8 cellular contexts compared by ENCODE assay signal in the genomic region with DNA sequence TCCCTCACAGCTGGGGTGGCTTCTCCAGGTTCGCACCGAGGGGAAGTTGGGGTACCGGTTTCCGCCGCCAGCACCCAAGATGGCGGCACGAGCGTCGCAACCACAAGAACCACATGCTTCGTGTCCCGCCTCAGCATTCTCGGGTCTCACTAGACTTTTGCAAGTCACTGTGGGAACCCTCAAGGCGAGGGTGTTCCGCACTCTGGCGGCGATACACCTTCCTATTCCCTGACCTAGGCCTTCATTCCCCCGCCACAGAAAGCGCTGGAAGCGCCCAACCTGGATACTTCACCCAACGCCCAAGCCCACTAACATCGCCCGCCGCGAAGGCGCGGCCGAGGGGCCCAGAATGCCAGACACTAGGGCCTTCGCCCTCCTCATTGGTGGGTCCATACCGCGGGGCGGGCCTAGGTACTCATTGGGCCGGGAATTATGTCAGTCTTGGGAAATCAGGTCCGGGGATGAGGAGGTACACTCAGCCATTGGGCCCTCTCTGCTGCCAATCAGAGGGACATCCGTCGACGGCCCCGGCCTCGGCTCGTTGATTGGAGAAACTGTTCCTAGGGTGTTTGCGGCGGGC. TPM values are rescaled to one million over a fixed set of nuclear protein-coding genes. Genes with fewer than 3 reads are reported as not detected.
DNase-seq lines count a peak whose midpoint lies in the region; ATAC-seq and TF ChIP-seq lines count a peak whose summit lies in the region.

No MANE protein-coding gene starts in this region.

- intact Hi-C loops in PC-9 (cut with micrococcal nuclease; ENCODE audit: unreplicated experiment) = loop anchor here (1.0 to 5.0 kb wide), 2 partner anchors 22 to 54 kb away; a partner anchor contains a TSS

- peaks cover 55% of the 10 kb centered on the region for H3K79me2 ChIP-seq in PC-9 (ENCODE audit: low read depth)

- CTCF ChIA-PET in PC-9 (lab: Charles Lee) = interaction anchor here (0.6 kb wide), 1 partner anchor 66 kb away, joined by 9 read pairs; no protein-coding TSS in a partner anchor

- POLR2A ChIA-PET in PC-9 (lab: Charles Lee; ENCODE audit: unreplicated experiment) = interaction anchor here (0.6 kb wide), 1 partner anchor 90 kb away, joined by 4 read pairs; a partner anchor contains a TSS

- H3K4me3 Mint-ChIP-seq in activated T-cell treated with anti-CD3 and anti-CD28 coated beads, Interleukin-2, amount 50 U/mL, for 4 hours = peak overlapping the region; percentile 92

- peaks cover 9% of the 10 kb centered on the region; the same call in 1 of the 2 replicates for H3K36me3 ChIP-seq in PC-9 (ENCODE audit: low read depth)
- H3K36me3 ChIP-seq in esophagus (ENCODE audit: control insufficient read depth in 2 of 2, insufficient read depth in 2 of 2, low read length in 1 of 2) = peaks cover 0 to 4% of the 10 kb centered on the region in 2 donors
- H3K36me3 ChIP-seq in mucosa of stomach (ENCODE audit: control insufficient read depth, insufficient read depth, low read length) = no peaks in the 10 kb centered on the region

- H3K36me3 Mint-ChIP-seq in activated T-cell treated with anti-CD3 and anti-CD28 coated beads, Interleukin-2, amount 50 U/mL, for 4 hours (ENCODE audit: insufficient read depth) = peaks cover 18% of the 10 kb centered on the region

- ATAC-seq in GM21723 (IDR thresholded peaks at IDR 0.05; ENCODE audit: unreplicated experiment) = peak; percentile 90
- peak; percentile 96 to 97 for ATAC-seq in activated T-cell treated with anti-CD3 and anti-CD28 coated beads, Interleukin-2, amount 50 U/mL, for 4 hours

- peak overlapping the region; percentile 72 for H2AFZ ChIP-seq in PC-9

- H3K27me3 ChIP-seq in PC-9 (ENCODE audit: insufficient read depth, low read depth) (no peaks in the 10 kb centered on the region), esophagus (ENCODE audit: control insufficient read depth in 1 of 2, insufficient read depth in 2 of 2, low read length in 2 of 2) (no peaks in the 10 kb centered on the region), mucosa of stomach (ENCODE audit: control insufficient read depth, insufficient read depth, low read length) (no peaks in the 10 kb centered on the region)

- DNase-seq in DMS53 treated with DMSO at 0.1 percent for 48 hours (lab: John Stamatoyannopoulos, UW; ENCODE audit: unreplicated experiment) = peak; percentile 99
- DNase-seq in KBM-7 = peak; percentile 99
- peak; percentile 96 to 99 for DNase-seq in PC-9
- DNase-seq in activated T-cell treated with anti-CD3 and anti-CD28 coated beads, Interleukin-2, amount 50 U/mL, for 4 hours = peak; percentile 95
- DNase-seq in stimulated activated CD8-positive, alpha-beta memory T cell treated with anti-CD3 and anti-CD28 coated beads, Interleukin-4, amount 100 ng/mL, for 48 hours = peak; percentile 98

- H3F3A ChIP-seq in PC-9 (ENCODE audit: insufficient read depth, low read depth) = peaks cover 18% of the 10 kb centered on the region

- H3K27me3 Mint-ChIP-seq in activated T-cell treated with anti-CD3 and anti-CD28 coated beads, Interleukin-2, amount 50 U/mL, for 4 hours (ENCODE audit: low read depth) = no peaks in the 10 kb centered on the region

- TSS peak; percentile 83 for BruUV-seq in PC-9 (replicated peaks; lab: Mats Ljungman, UMichigan)

- in situ Hi-C loops in KBM-7 (cut with MboI; ENCODE audit: low pct_unique_long_range_greater_than_20kb, low sequenced_read_pairs) = no loop called here

- H3K4me1 ChIP-seq in PC-9 (replicated peaks; ENCODE audit: insufficient read depth) = peaks cover 48% of the 10 kb centered on the region
- H3K4me1 ChIP-seq in esophagus (ENCODE audit: control insufficient read depth in 2 of 2, insufficient read depth in 2 of 2, low read length in 1 of 2) = peaks cover 3 to 30% of the 10 kb centered on the region in 2 donors
- peaks cover 52% of the 10 kb centered on the region for H3K4me1 ChIP-seq in mucosa of stomach (ENCODE audit: control insufficient read depth, insufficient read depth, low read length)

- no peaks in the 10 kb centered on the region for H4K20me1 ChIP-seq in PC-9 (ENCODE audit: insufficient read depth)

- no peak for TF ChIP-seq CTCF in PC-9 (conservative IDR thresholded peaks at IDR 0.05)

- no peaks in the 10 kb centered on the region; the same call in 1 of the 2 replicates for H3K9me2 ChIP-seq in PC-9 (ENCODE audit: insufficient read depth)

- H3K4me1 Mint-ChIP-seq in activated T-cell treated with anti-CD3 and anti-CD28 coated beads, Interleukin-2, amount 50 U/mL, for 4 hours (ENCODE audit: low read depth) = peaks cover 50% of the 10 kb centered on the region

- H3K9ac ChIP-seq in mucosa of stomach (ENCODE audit: low read length) = peak overlapping the region; percentile 82

- no peaks in the 10 kb centered on the region for H3K9me3 ChIP-seq in PC-9 (ENCODE audit: insufficient read depth, low read depth)
- H3K9me3 ChIP-seq in esophagus (ENCODE audit: control insufficient read depth in 2 of 2, insufficient read depth in 1 of 2, low read depth in 1 of 2, low read length in 1 of 2) = no peaks in the 10 kb centered on the region
- no peaks in the 10 kb centered on the region for H3K9me3 ChIP-seq in mucosa of stomach (ENCODE audit: control insufficient read depth, low read length)

- H3K9me3 Mint-ChIP-seq in activated T-cell treated with anti-CD3 and anti-CD28 coated beads, Interleukin-2, amount 50 U/mL, for 4 hours = no peaks in the 10 kb centered on the region

- H3K4me3 ChIP-seq in PC-9 = peak overlapping the region; percentile 70
- H3K4me3 ChIP-seq in esophagus (ENCODE audit: low read depth in 1 of 2, low read length in 2 of 2) = peak overlapping the region; percentile 64 to 73
- H3K4me3 ChIP-seq in mucosa of stomach (ENCODE audit: low read length) = peak overlapping the region; percentile 88

- peak overlapping the region; percentile 87 for H3K4me2 ChIP-seq in PC-9

- 0% methylated on average over 41 of the region's 41 CpGs for WGBS in esophagus, 2 donors

- H3K27ac ChIP-seq in PC-9 = peak overlapping the region; percentile 82
- H3K27ac ChIP-seq in esophagus (ENCODE audit: low read depth in 2 of 2, low read length in 1 of 2) = peak overlapping the region; percentile 98 to 100

RNA-seq across cellular contexts. Expression of a gene that starts 0.3 kb away (rescaled TPM):
- total RNA-seq in PC-9 (2021) = 85.5 and 91.7 TPM in 2 replicates
- total RNA-seq in activated T-cell treated with anti-CD3 and anti-CD28 coated beads, Interleukin-2, amount 50 U/mL, for 4 hours = 100 to 1,000 TPM in 2 of 3 donors, 10 to 100 TPM in 1; 93.1 to 123 (median 109) TPM
- 10 to 100 TPM; 39.4 to 45.7 TPM for polyA plus RNA-seq in esophagus

RNA-seq across cellular contexts. Expression of a gene that starts 10.2 kb away (rescaled TPM):
- 2.6 and 2.7 TPM in 2 replicates for total RNA-seq in PC-9 (2021)
- total RNA-seq in activated T-cell treated with anti-CD3 and anti-CD28 coated beads, Interleukin-2, amount 50 U/mL, for 4 hours = 1 to 10 TPM; 2.6 to 3.9 (median 3.2) TPM
- 10 to 100 TPM in 1 of 2 donors, 1 to 10 TPM in 1; 8.4 to 12.9 TPM for polyA plus RNA-seq in esophagus

RNA-seq across cellular contexts. Expression of a gene that starts 53.4 kb away (rescaled TPM):
- total RNA-seq in PC-9 (2021) = 73.6 and 93.9 TPM in 2 replicates
- total RNA-seq in activated T-cell treated with anti-CD3 and anti-CD28 coated beads, Interleukin-2, amount 50 U/mL, for 4 hours = 10 to 100 TPM; 53.2 to 64.4 (median 60.8) TPM
- 10 to 100 TPM; 16.4 to 29.9 TPM for polyA plus RNA-seq in esophagus

RNA-seq across cellular contexts. Expression of a gene that starts 59.7 kb away (rescaled TPM):
- 16.0 and 17.0 TPM in 2 replicates for total RNA-seq in PC-9 (2021)
- total RNA-seq in activated T-cell treated with anti-CD3 and anti-CD28 coated beads, Interleukin-2, amount 50 U/mL, for 4 hours = 10 to 100 TPM; 30.5 to 41.9 (median 30.9) TPM
- polyA plus RNA-seq in esophagus = 10 to 100 TPM; 11.5 to 17.0 TPM

Comparison
In these comparisons a context has a peak if more than half of its experiments do, and no peak if none do; other contexts are left out.
1. Peak in every context shown above with its lines: DNase-seq, ATAC-seq, H3K4me3 ChIP-seq and H3K27ac ChIP-seq.